ENCODE assay signal across 18 cellular contexts in the genomic region with DNA sequence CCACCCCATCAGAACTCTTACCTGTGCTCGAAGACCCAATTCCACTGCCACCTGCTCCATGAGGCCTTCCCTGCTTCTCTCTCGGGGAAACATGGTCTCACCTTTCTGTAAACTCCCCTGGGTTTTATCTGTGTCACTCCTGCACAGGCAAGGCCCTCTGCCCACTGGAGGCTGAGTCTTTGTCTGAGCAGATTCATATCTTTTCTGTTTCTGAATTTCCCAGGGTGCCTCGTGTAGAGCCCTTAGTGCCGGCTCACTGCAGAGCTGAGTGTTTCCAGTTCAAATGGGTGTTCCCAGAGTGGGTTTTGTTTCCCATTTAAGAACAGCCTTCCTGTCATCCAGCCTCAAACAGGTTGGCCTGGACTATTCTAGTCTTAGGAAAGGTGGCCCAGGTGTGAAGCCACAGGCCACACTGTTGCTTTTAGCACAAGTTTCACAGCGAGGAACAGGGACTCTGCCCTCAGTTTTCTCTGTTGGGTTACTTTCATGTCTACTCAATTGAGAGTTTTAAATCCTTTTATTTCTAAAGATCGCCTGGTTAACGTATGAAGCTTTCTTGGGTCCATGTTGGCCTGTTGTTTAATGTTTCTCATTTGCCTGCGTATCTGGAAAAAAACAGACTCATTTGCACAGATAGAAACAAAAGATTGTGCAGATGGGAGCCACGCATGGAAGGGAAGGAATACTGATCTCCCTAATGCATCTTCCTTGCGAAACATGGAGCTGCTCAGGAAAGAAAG.
DNase-seq lines count a peak whose midpoint lies in the region; ATAC-seq, FAIRE-seq and TF ChIP-seq lines count a peak whose summit lies in the region.
"Had no signal": no experiment of that assay in that cellular context is flagged by ENCODE, and none has a peak within 500 bp of the region (broad histone marks: within the 10 kb centered on the region; RNA-seq: fewer than 3 reads in every experiment).

No MANE protein-coding gene starts in this region.

- no peak for TF ChIP-seq EP300 in ovary (IDR thresholded peaks at IDR 0.05)

- H3K27me3 ChIP-seq in CD8-positive, alpha-beta memory T cell (ENCODE audit: insufficient read depth, low read length, poor library complexity, severe bottlenecking), result no peaks in the 10 kb centered on the region
- no peaks in the 10 kb centered on the region for H3K27me3 ChIP-seq in CD4-positive, alpha-beta memory T cell (ENCODE audit: insufficient read depth, low read length)
- H3K27me3 ChIP-seq in ovary, result no peaks in the 10 kb centered on the region
- H3K27me3 ChIP-seq: BE2C, cardiac muscle cell, Peyer's patch had no signal

- peak overlapping the region in 3 of 7 donors; percentile 8 to 23 (median 12) for H3K4me3 Mint-ChIP-seq in CD8-positive, alpha-beta memory T cell
- peak overlapping the region; percentile 64 for H3K4me3 Mint-ChIP-seq in HFFc6
- H3K4me3 Mint-ChIP-seq in nephron, result no peak overlapping the region
- peak overlapping the region in 2 of 8 donors; percentile 23 to 50 for H3K4me3 Mint-ChIP-seq in CD4-positive, alpha-beta memory T cell
- H3K4me3 Mint-ChIP-seq: activated CD8-positive, alpha-beta T cell treated with anti-CD3 and anti-CD28 coated beads for 36 hours; T-helper 2 cell treated with Interferon-gamma antibody and Interleukin-4, amounts not matched to agents 5 μg/mL and 100 μg/mL, for 36 hours had no signal

- CTCF ChIA-PET in CD8-positive, alpha-beta memory T cell (lab: Charles Lee), result no interaction called here
- CTCF ChIA-PET in CD4-positive, alpha-beta memory T cell (lab: Charles Lee; ENCODE audit: partially characterized antibody), result no interaction called here

- peaks cover 0 to 7% (median 0%) of the 10 kb centered on the region in 3 donors for H3K36me3 Mint-ChIP-seq in CD8-positive, alpha-beta memory T cell
- H3K36me3 Mint-ChIP-seq in HFFc6 (ENCODE audit: low read depth), result peaks cover 6% of the 10 kb centered on the region; the same call in 1 of the 2 replicates
- peaks cover 3% of the 10 kb centered on the region for H3K36me3 Mint-ChIP-seq in nephron (ENCODE audit: low read depth)
- H3K36me3 Mint-ChIP-seq in CD4-positive, alpha-beta memory T cell, result peaks cover 2 to 5% of the 10 kb centered on the region in 2 donors

- peaks cover 0 to 2% of the 10 kb centered on the region in 2 donors for H3K27me3 Mint-ChIP-seq in CD8-positive, alpha-beta memory T cell
- peaks cover 4% of the 10 kb centered on the region; the same call in 1 of the 2 replicates for H3K27me3 Mint-ChIP-seq in HFFc6 (ENCODE audit: insufficient read depth)
- peaks cover 98% of the 10 kb centered on the region for H3K27me3 Mint-ChIP-seq in nephron (ENCODE audit: low read depth)
- H3K27me3 Mint-ChIP-seq in CD4-positive, alpha-beta memory T cell, result no peaks in the 10 kb centered on the region
- H3K27me3 Mint-ChIP-seq: activated CD8-positive, alpha-beta T cell treated with anti-CD3 and anti-CD28 coated beads for 36 hours had no signal

- H3K4me3 ChIP-seq in CD8-positive, alpha-beta memory T cell (ENCODE audit: low read length), result no peak overlapping the region
- no peak overlapping the region for H3K4me3 ChIP-seq in CD4-positive, alpha-beta memory T cell (ENCODE audit: low read length in 2 of 2)
- no peak overlapping the region for H3K4me3 ChIP-seq in ovary
- H3K4me3 ChIP-seq: cardiac muscle cell, Peyer's patch had no signal

- FAIRE-seq in frontal cortex (lab: Jason Lieb, UNC), result no peak
- FAIRE-seq: endothelial cell of umbilical vein, keratinocyte had no signal

- H3K36me3 ChIP-seq in CD8-positive, alpha-beta memory T cell (ENCODE audit: insufficient read depth, low read length), result no peaks in the 10 kb centered on the region
- H3K36me3 ChIP-seq in CD4-positive, alpha-beta memory T cell (ENCODE audit: insufficient read depth, low read length), result no peaks in the 10 kb centered on the region
- H3K36me3 ChIP-seq in ovary, result no peaks in the 10 kb centered on the region
- H3K36me3 ChIP-seq: BE2C, cardiac muscle cell, Peyer's patch had no signal

- intact Hi-C loops in CD4-positive, alpha-beta memory T cell (cut with micrococcal nuclease), result no loop called here
- intact Hi-C loops in ovary (cut with DNase I), result no loop called here

- DNase-seq in CD8-positive, alpha-beta memory T cell, result no peak
- no peak for DNase-seq in HFFc6
- no peak for DNase-seq in frontal cortex (ENCODE audit: low spot score in 2 of 2)
- DNase-seq in CD4-positive, alpha-beta memory T cell, result no peak
- DNase-seq in ovary, result no peak
- DNase-seq: activated CD8-positive, alpha-beta T cell treated with anti-CD3 and anti-CD28 coated beads for 36 hours; activated naive CD4-positive, alpha-beta T cell; BE2C; NCI-H446; Peyer's patch had no signal

- H3K27ac ChIP-seq in CD8-positive, alpha-beta memory T cell (ENCODE audit: low read depth, low read length), result no peak overlapping the region
- H3K27ac ChIP-seq in CD4-positive, alpha-beta memory T cell (ENCODE audit: low read depth, low read length), result no peak overlapping the region
- no peak overlapping the region for H3K27ac ChIP-seq in ovary
- H3K27ac ChIP-seq: cardiac muscle cell, Peyer's patch had no signal

- no peaks in the 10 kb centered on the region for H3K9me3 Mint-ChIP-seq in CD8-positive, alpha-beta memory T cell
- H3K9me3 Mint-ChIP-seq in HFFc6, result no peaks in the 10 kb centered on the region
- no peaks in the 10 kb centered on the region for H3K9me3 Mint-ChIP-seq in nephron
- H3K9me3 Mint-ChIP-seq in CD4-positive, alpha-beta memory T cell, result peaks cover 0 to 2% (median 0%) of the 10 kb centered on the region in 8 donors
- H3K9me3 Mint-ChIP-seq: activated CD8-positive, alpha-beta T cell treated with anti-CD3 and anti-CD28 coated beads for 36 hours; T-helper 2 cell treated with Interferon-gamma antibody and Interleukin-4, amounts not matched to agents 5 μg/mL and 100 μg/mL, for 36 hours had no signal

- peaks cover 31% of the 10 kb centered on the region for H3K4me1 ChIP-seq in CD8-positive, alpha-beta memory T cell (ENCODE audit: insufficient read depth, low read length)
- peaks cover 28% of the 10 kb centered on the region for H3K4me1 ChIP-seq in CD4-positive, alpha-beta memory T cell (ENCODE audit: insufficient read depth, low read length)
- peaks cover 36% of the 10 kb centered on the region for H3K4me1 ChIP-seq in ovary (ENCODE audit: insufficient read depth)

- H3K4me1 Mint-ChIP-seq in CD8-positive, alpha-beta memory T cell, result peaks cover 54 to 77% (median 71%) of the 10 kb centered on the region in 3 donors
- H3K4me1 Mint-ChIP-seq in HFFc6 (ENCODE audit: low read depth) (peaks cover 74% of the 10 kb centered on the region), nephron (peaks cover 87% of the 10 kb centered on the region)
- H3K4me1 Mint-ChIP-seq in CD4-positive, alpha-beta memory T cell, result peaks cover 35 to 63% (median 50%) of the 10 kb centered on the region in 4 donors

- 95 to 97% (median 96%) methylated on average over 10 of the region's 10 CpGs for WGBS in ovary, 3 donors

- ATAC-seq in SK-N-SH treated with all-trans-retinoic acid at 6 μM for 48 hours (no peak), HG03045 (IDR thresholded peaks at IDR 0.05; ENCODE audit: unreplicated experiment) (no peak)
- ATAC-seq: right cardiac atrium had no signal

- H3K9me3 ChIP-seq in CD8-positive, alpha-beta memory T cell (ENCODE audit: low read length), result no peaks in the 10 kb centered on the region
- no peaks in the 10 kb centered on the region for H3K9me3 ChIP-seq in CD4-positive, alpha-beta memory T cell (ENCODE audit: control insufficient read depth in 1 of 2, low read length in 2 of 2)
- no peaks in the 10 kb centered on the region for H3K9me3 ChIP-seq in ovary
- H3K9me3 ChIP-seq: BE2C, Peyer's patch had no signal

- POLR2A ChIA-PET in CD8-positive, alpha-beta memory T cell (lab: Charles Lee), result no interaction called here
- POLR2A ChIA-PET in CD4-positive, alpha-beta memory T cell (lab: Charles Lee; ENCODE audit: partially characterized antibody), result no interaction called here

- TF ChIP-seq CTCF in HFFc6 (IDR thresholded peaks at IDR 0.05) (no peak), nephron (IDR thresholded peaks at IDR 0.05; ENCODE audit: unreplicated experiment in 3 of 3) (no peak), ovary (IDR thresholded peaks at IDR 0.05) (no peak)

- peak overlapping the region in 5 of 8 donors; percentile 0 to 78 (median 48) for H3K27ac Mint-ChIP-seq in CD8-positive, alpha-beta memory T cell
- H3K27ac Mint-ChIP-seq in HFFc6 (peak overlapping the region; percentile 99), nephron (peak overlapping the region; percentile 97 to 99 (median 98))
- H3K27ac Mint-ChIP-seq in CD4-positive, alpha-beta memory T cell, result peak overlapping the region in 2 of 7 donors; percentile 19 to 68
- H3K27ac Mint-ChIP-seq: activated CD8-positive, alpha-beta T cell treated with anti-CD3 and anti-CD28 coated beads for 36 hours; T-helper 2 cell treated with Interferon-gamma antibody and Interleukin-4, amounts not matched to agents 5 μg/mL and 100 μg/mL, for 36 hours had no signal

- no peak for TF ChIP-seq POLR2A in ovary (IDR thresholded peaks at IDR 0.05)

TF ChIP-seq in SK-N-SH treated with all-trans-retinoic acid at 6 μM for 48 hours, 23 proteins besides CTCF, POLR2A, EP300 and RAD21:
- TF ChIP-seq SNAI2 (CRISPR knock-in tag; IDR thresholded peaks at IDR 0.05), result no peak
- TF ChIP-seq ZFP3 (CRISPR knock-in tag; IDR thresholded peaks at IDR 0.05), result peak; percentile 89
